In the genomic region with DNA sequence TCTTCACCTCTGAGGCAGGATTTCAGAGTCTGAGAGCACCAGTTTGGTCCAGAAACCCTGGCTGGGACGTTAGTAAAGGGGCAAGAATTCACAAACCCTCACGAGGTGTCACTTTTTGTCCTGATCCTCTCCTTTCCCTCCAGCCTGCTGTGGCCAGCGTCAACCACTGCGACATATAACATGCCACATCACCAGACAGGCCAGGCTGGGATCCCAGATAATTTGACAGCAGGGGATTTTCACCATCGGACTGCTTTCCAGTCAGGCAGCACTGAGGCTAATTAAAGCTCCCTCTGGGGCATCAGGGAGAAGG, we compare ENCODE assay signal across 8 cellular contexts. TPM values are rescaled to one million over a fixed set of nuclear protein-coding genes. Genes with fewer than 3 reads are reported as not detected.
DNase-seq lines count a peak whose midpoint lies in the region; ATAC-seq and TF ChIP-seq lines count a peak whose summit lies in the region.

No MANE protein-coding gene starts in this region.

- no peaks in the 10 kb centered on the region for H3K36me3 Mint-ChIP-seq in activated CD8-positive, alpha-beta memory T cell treated with anti-CD3 and anti-CD28 coated beads, Interleukin-2, amount 10 ng/mL, durations not matched to agents 7 days and 5 days
- no peaks in the 10 kb centered on the region for H3K36me3 Mint-ChIP-seq in MCF 10A (ENCODE audit: insufficient read depth, unreplicated experiment)

- TF ChIP-seq CTCF in MCF 10A (IDR thresholded peaks at IDR 0.05; ENCODE audit: unreplicated experiment): no peak
- TF ChIP-seq CTCF in right lobe of liver (IDR thresholded peaks at IDR 0.05): no peak
- TF ChIP-seq CTCF in tibial nerve (IDR thresholded peaks at IDR 0.05): no peak

- H3K4me1 ChIP-seq in right lobe of liver (peaks cover 0 to 7% (median 0%) of the 10 kb centered on the region in 4 donors), tibial nerve (peaks cover 0 to 15% (median 2%) of the 10 kb centered on the region in 4 donors)

- H3K27ac Mint-ChIP-seq in activated CD8-positive, alpha-beta memory T cell treated with anti-CD3 and anti-CD28 coated beads, Interleukin-2, amount 10 ng/mL, durations not matched to agents 7 days and 5 days: peak overlapping the region; percentile 35
- H3K27ac Mint-ChIP-seq in MCF 10A (ENCODE audit: low read depth, unreplicated experiment): peak overlapping the region; percentile 82

- H3K9me3 Mint-ChIP-seq in activated CD8-positive, alpha-beta memory T cell treated with anti-CD3 and anti-CD28 coated beads, Interleukin-2, amount 10 ng/mL, durations not matched to agents 7 days and 5 days (ENCODE audit: low read depth): no peaks in the 10 kb centered on the region
- H3K9me3 Mint-ChIP-seq in MCF 10A (ENCODE audit: unreplicated experiment): no peaks in the 10 kb centered on the region

- peaks cover 8% of the 10 kb centered on the region for H3K4me1 Mint-ChIP-seq in activated CD8-positive, alpha-beta memory T cell treated with anti-CD3 and anti-CD28 coated beads, Interleukin-2, amount 10 ng/mL, durations not matched to agents 7 days and 5 days
- H3K4me1 Mint-ChIP-seq in MCF 10A (ENCODE audit: insufficient read depth, unreplicated experiment): no peaks in the 10 kb centered on the region

- peak overlapping the region; percentile 77 for H3K4me3 Mint-ChIP-seq in activated CD8-positive, alpha-beta memory T cell treated with anti-CD3 and anti-CD28 coated beads, Interleukin-2, amount 10 ng/mL, durations not matched to agents 7 days and 5 days
- peak overlapping the region; percentile 75 for H3K4me3 Mint-ChIP-seq in MCF 10A (ENCODE audit: unreplicated experiment)

- H3K4me3 ChIP-seq in right lobe of liver (peak overlapping the region; percentile 50 to 59 (median 58)), tibial nerve (peak overlapping the region; percentile 36 to 57 (median 42))

- no peak for ATAC-seq in activated CD8-positive, alpha-beta memory T cell treated with anti-CD3 and anti-CD28 coated beads, Interleukin-2, amount 10 ng/mL, durations not matched to agents 7 days and 5 days
- ATAC-seq in right lobe of liver (peak; percentile 59 to 66 (median 61)), GM21381 (IDR thresholded peaks at IDR 0.05; ENCODE audit: unreplicated experiment) (no peak), GM21825 (IDR thresholded peaks at IDR 0.05; ENCODE audit: unreplicated experiment) (no peak)

- BruUV-seq in MCF 10A (replicated peaks; lab: Mats Ljungman, UMichigan): no TSS peak

- H3K27me3 ChIP-seq in right lobe of liver (no peaks in the 10 kb centered on the region), tibial nerve (no peaks in the 10 kb centered on the region)

- no peaks in the 10 kb centered on the region for H3K9me3 ChIP-seq in right lobe of liver
- H3K9me3 ChIP-seq in tibial nerve: no peaks in the 10 kb centered on the region

- peaks cover 18% of the 10 kb centered on the region for H3K27me3 Mint-ChIP-seq in activated CD8-positive, alpha-beta memory T cell treated with anti-CD3 and anti-CD28 coated beads, Interleukin-2, amount 10 ng/mL, durations not matched to agents 7 days and 5 days
- H3K27me3 Mint-ChIP-seq in MCF 10A (ENCODE audit: insufficient read depth, unreplicated experiment): no peaks in the 10 kb centered on the region

- DNase-seq in activated CD8-positive, alpha-beta memory T cell treated with anti-CD3 and anti-CD28 coated beads, Interleukin-2, amount 10 ng/mL, durations not matched to agents 7 days and 5 days: no peak
- no peak for DNase-seq in activated CD8-positive, alpha-beta memory T cell treated with anti-CD3 and anti-CD28 coated beads for 24 hours
- DNase-seq in MCF 10A (ENCODE audit: unreplicated experiment) (no peak), right lobe of liver (no peak), tibial nerve (ENCODE audit: low spot score in 2 of 2) (no peak), hippocampal formation (lab: John Stamatoyannopoulos, UW) (no peak)

- TF ChIP-seq EP300 in tibial nerve (IDR thresholded peaks at IDR 0.05): no peak

- CTCF ChIA-PET in activated CD8-positive, alpha-beta memory T cell treated with anti-CD3 and anti-CD28 coated beads, Interleukin-2, amount 10 ng/mL, durations not matched to agents 7 days and 5 days (lab: Charles Lee): interaction anchor here (0.7 to 4.1 kb wide), 84 partner anchors 9 to 759 kb away, joined by 3 to 70 read pairs (median 5); a partner anchor contains a TSS
- CTCF ChIA-PET in MCF 10A (lab: Yijun Ruan, JAX): interaction anchor here (0.5 to 3.2 kb wide), 85 partner anchors 9 to 714 kb away, joined by 3 to 64 read pairs (median 5); a partner anchor contains a TSS

- H3K36me3 ChIP-seq in right lobe of liver (no peaks in the 10 kb centered on the region), tibial nerve (no peaks in the 10 kb centered on the region)

- H3K27ac ChIP-seq in right lobe of liver: peak overlapping the region; percentile 86 to 90 (median 88)
- peak overlapping the region; percentile 73 to 93 (median 82) for H3K27ac ChIP-seq in tibial nerve

- POLR2A ChIA-PET in MCF 10A (lab: Yijun Ruan, JAX): interaction anchor here (0.6 to 3.0 kb wide), 7 partner anchors 13 to 438 kb away, joined by 3 to 21 read pairs (median 3); a partner anchor contains a TSS

- TF ChIP-seq POLR2A in right lobe of liver (IDR thresholded peaks at IDR 0.05) (no peak), tibial nerve (IDR thresholded peaks at IDR 0.05) (no peak)

- WGBS in right lobe of liver (ENCODE audit: insufficient coverage, low coverage, low lambda C conversion rate, missing lambda C conversion rate): 3% methylated on average over 4 of the region's 5 CpGs
- WGBS in tibial nerve, 2 donors: 2 to 6% methylated on average over 5 of the region's 5 CpGs

- intact Hi-C loops in MCF 10A (cut with micrococcal nuclease) (loop anchor here (5.0 kb wide), 3 partner anchors 38 to 438 kb away; a partner anchor contains a TSS), right lobe of liver (cut with DNase I) (loop anchor here in 1 of 2 donors (10.0 kb wide), 2 partner anchors 59 to 131 kb away; no protein-coding TSS in a partner anchor)

RNA-seq across cellular contexts. Expression of a gene that starts 36.8 kb away (rescaled TPM):
- 1 to 10 TPM in 1 of 2 experiments, under 1 TPM in 1; 0.99 to 1.9 TPM for total RNA-seq in activated CD8-positive, alpha-beta memory T cell treated with anti-CD3 and anti-CD28 coated beads, Interleukin-2, amount 10 ng/mL, durations not matched to agents 7 days and 5 days
- total RNA-seq in MCF 10A (2022) (89.4 and 92.0 TPM in 2 replicates), right lobe of liver (10 to 100 TPM; 23.9 to 36.5 (median 29.5) TPM), tibial nerve (10 to 100 TPM; 50.2 to 75.6 (median 71.4) TPM)

Comparison
In these comparisons a context has a peak if more than half of its experiments do, and no peak if none do; other contexts are left out.
1. ATAC-seq: peak in right lobe of liver (4 of 4); none in activated CD8-positive, alpha-beta memory T cell treated with anti-CD3 and anti-CD28 coated beads, Interleukin-2, amount 10 ng/mL, durations not matched to agents 7 days and 5 days (single experiment), GM21381 (single experiment) and GM21825 (single experiment).
2. RNA of a gene that starts 36.8 kb away (total RNA-seq): 89.4 to 92.0 TPM in MCF 10A, 50.2 to 75.6 TPM in tibial nerve and 23.9 to 36.5 TPM in right lobe of liver; 0.99 to 1.9 TPM in activated CD8-positive, alpha-beta memory T cell treated with anti-CD3 and anti-CD28 coated beads, Interleukin-2, amount 10 ng/mL, durations not matched to agents 7 days and 5 days; every median in the first group is over 4 times any median in the second.